1 cellular context compared by ENCODE assay signal in genomic region chr1:51780927-51781326, GRCh38.
A peak's percentile ranks its signal among the peaks of the same experiment; 100 is the strongest.
TF ChIP-seq lines count a peak whose summit lies in the region.

No MANE protein-coding gene starts in this region.

TF ChIP-seq in K562, 482 proteins besides CTCF, POLR2A, EP300 and RAD21 (continued from another document):
- TF ChIP-seq, protein P1, sequence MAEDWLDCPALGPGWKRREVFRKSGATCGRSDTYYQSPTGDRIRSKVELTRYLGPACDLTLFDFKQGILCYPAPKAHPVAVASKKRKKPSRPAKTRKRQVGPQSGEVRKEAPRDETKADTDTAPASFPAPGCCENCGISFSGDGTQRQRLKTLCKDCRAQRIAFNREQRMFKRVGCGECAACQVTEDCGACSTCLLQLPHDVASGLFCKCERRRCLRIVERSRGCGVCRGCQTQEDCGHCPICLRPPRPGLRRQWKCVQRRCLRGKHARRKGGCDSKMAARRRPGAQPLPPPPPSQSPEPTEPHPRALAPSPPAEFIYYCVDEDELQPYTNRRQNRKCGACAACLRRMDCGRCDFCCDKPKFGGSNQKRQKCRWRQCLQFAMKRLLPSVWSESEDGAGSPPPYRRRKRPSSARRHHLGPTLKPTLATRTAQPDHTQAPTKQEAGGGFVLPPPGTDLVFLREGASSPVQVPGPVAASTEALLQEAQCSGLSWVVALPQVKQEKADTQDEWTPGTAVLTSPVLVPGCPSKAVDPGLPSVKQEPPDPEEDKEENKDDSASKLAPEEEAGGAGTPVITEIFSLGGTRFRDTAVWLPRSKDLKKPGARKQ (CRISPR knock-in tag; IDR thresholded peaks at IDR 0.05), result no peak
- TF ChIP-seq CEBPB (tag; IDR thresholded peaks at IDR 0.05), result peak; percentile 52
- TF ChIP-seq HMG20A (CRISPR knock-in tag; conservative IDR thresholded peaks at IDR 0.05), result no peak
- TF ChIP-seq NR1H2 (CRISPR knock-in tag; IDR thresholded peaks at IDR 0.05), result no peak
- TF ChIP-seq ATF3 (IDR thresholded peaks at IDR 0.05), result peak; percentile 60
- no peak for TF ChIP-seq ATF3 (CRISPR knock-in tag; conservative IDR thresholded peaks at IDR 0.05)
- TF ChIP-seq NUFIP1 (IDR thresholded peaks at IDR 0.05; ENCODE audit: partially characterized antibody), result no peak
- no peak for TF ChIP-seq CBFB (CRISPR knock-in tag; IDR thresholded peaks at IDR 0.05)
